Comparison of ENCODE assay signal across 8 cellular contexts in genomic region chr14:90495357-90496276, GRCh38.
DNase-seq lines count a peak whose midpoint lies in the region; ATAC-seq, FAIRE-seq and TF ChIP-seq lines count a peak whose summit lies in the region.

No MANE protein-coding gene starts in this region.

- intact Hi-C loops in heart left ventricle (cut with DNase I), result loop anchor here in 1 of 10 donors (10.0 kb wide), 1 partner anchor 71 kb away; no protein-coding TSS in a partner anchor
- intact Hi-C loops in cardiac septum (cut with DNase I), result loop anchor here (10.0 kb wide), 1 partner anchor 191 kb away; no protein-coding TSS in a partner anchor

- H2BK15ac ChIP-seq in mesendoderm (replicated peaks; ENCODE audit: low read depth), result no peak overlapping the region

- no peak overlapping the region for H3K4me3 ChIP-seq in heart left ventricle
- no peak overlapping the region for H3K4me3 ChIP-seq in bronchial epithelial cell (ENCODE audit: low read depth, low read length)
- H3K4me3 ChIP-seq in mesendoderm (ENCODE audit: low read length), result no peak overlapping the region

- no peak overlapping the region for H3K56ac ChIP-seq in mesendoderm (ENCODE audit: low read length)

- no peak overlapping the region for H2BK120ac ChIP-seq in mesendoderm (ENCODE audit: low read depth, low read length)

- H4K5ac ChIP-seq in mesendoderm (ENCODE audit: low read length), result no peak overlapping the region

- 52 to 53% (median 53%) methylated on average over 11 to 12 of the region's 12 CpGs for WGBS in heart left ventricle, 4 donors
- WGBS in mesendoderm (ENCODE audit: extremely low coverage, insufficient coverage, low lambda C conversion rate), result no CpG with 5 or more reads among the region's 12 CpGs

- no peak overlapping the region for H4K8ac ChIP-seq in mesendoderm (ENCODE audit: low read depth, low read length)

- H3K36me3 ChIP-seq in heart left ventricle (no peaks in the 10 kb centered on the region), bronchial epithelial cell (ENCODE audit: control insufficient read depth, insufficient read depth, low read length) (no peaks in the 10 kb centered on the region), mesendoderm (ENCODE audit: control insufficient read depth, insufficient read depth, low read length) (no peaks in the 10 kb centered on the region)

- H3K9ac ChIP-seq in mesendoderm (ENCODE audit: low read length), result no peak overlapping the region

- no peaks in the 10 kb centered on the region for H3K79me2 ChIP-seq in mesendoderm (ENCODE audit: control insufficient read depth, insufficient read depth, low read length)

- DNase-seq in heart left ventricle (peak in 4 of 5 donors; percentile 50 to 64 (median 62)), cardiac septum (ENCODE audit: low spot score) (no peak), RPMI8226 (peak; percentile 72), bronchial epithelial cell (ENCODE audit: low read depth) (peak; percentile 46), mesendoderm (peak; percentile 90), C1 segment of cervical spinal cord (lab: John Stamatoyannopoulos, UW) (no peak), NCI-H446 treated with DMSO at 0.1 percent for 48 hours (lab: John Stamatoyannopoulos, UW) (no peak)

- FAIRE-seq in bronchial epithelial cell (lab: Jason Lieb, UNC), result no peak

- no peak overlapping the region for H3K4ac ChIP-seq in mesendoderm (ENCODE audit: low read depth, low read length)

- no peak overlapping the region for H3K27ac ChIP-seq in heart left ventricle
- H3K27ac ChIP-seq in mesendoderm (ENCODE audit: low read depth, low read length), result no peak overlapping the region

- H3K27me3 ChIP-seq in heart left ventricle, result no peaks in the 10 kb centered on the region
- no peaks in the 10 kb centered on the region for H3K27me3 ChIP-seq in bronchial epithelial cell (ENCODE audit: control insufficient read depth, insufficient read depth, low read length)
- no peaks in the 10 kb centered on the region for H3K27me3 ChIP-seq in mesendoderm (ENCODE audit: insufficient read depth, low read length, poor library complexity)

- no peak for TF ChIP-seq CTCF in heart left ventricle (IDR thresholded peaks at IDR 0.05)
- TF ChIP-seq CTCF in bronchial epithelial cell (IDR thresholded peaks at IDR 0.05; ENCODE audit: insufficient read depth, low read length, severe bottlenecking), result no peak

- no peak overlapping the region for H2BK5ac ChIP-seq in mesendoderm (ENCODE audit: low read length)

- peak in 2 of 4 donors; percentile 19 to 33 for ATAC-seq in heart left ventricle
- ATAC-seq in HG02970 (IDR thresholded peaks at IDR 0.05; ENCODE audit: low FRiP score, unreplicated experiment), result no peak

- H3K4me1 ChIP-seq in heart left ventricle (peaks cover 0 to 18% (median 16%) of the 10 kb centered on the region in 12 donors), mesendoderm (ENCODE audit: control insufficient read depth, low read depth, low read length) (peaks cover 4% of the 10 kb centered on the region)

- no peak for TF ChIP-seq POLR2A in heart left ventricle (IDR thresholded peaks at IDR 0.05)

- H3K9me3 ChIP-seq in heart left ventricle, result no peaks in the 10 kb centered on the region

- H3K4me2 ChIP-seq in mesendoderm (ENCODE audit: low read length), result no peak overlapping the region

- H3K79me1 ChIP-seq in mesendoderm (ENCODE audit: low read length), result no peaks in the 10 kb centered on the region

- H3K18ac ChIP-seq in mesendoderm (ENCODE audit: low read length), result no peak overlapping the region

- H3K23ac ChIP-seq in mesendoderm (ENCODE audit: low read length), result no peak overlapping the region

- no peak overlapping the region for H2AK5ac ChIP-seq in mesendoderm (ENCODE audit: low read length)

Comparison
In these comparisons a context has a peak if more than half of its experiments do, and no peak if none do; other contexts are left out.
1. DNase-seq: peak in heart left ventricle (4 of 5), RPMI8226 (single experiment), bronchial epithelial cell (single experiment) and mesendoderm (single experiment); none in cardiac septum (single experiment), C1 segment of cervical spinal cord (0 of 14) and NCI-H446 treated with DMSO at 0.1 percent for 48 hours (single experiment).